8 cellular contexts compared by ENCODE assay signal in genomic region chr2:28754321-28754720, GRCh38. TPM values are rescaled to one million over a fixed set of nuclear protein-coding genes. Genes with fewer than 3 reads are reported as not detected.
A peak's percentile ranks its signal among the peaks of the same experiment; 100 is the strongest.
DNase-seq lines count a peak whose midpoint lies in the region; ATAC-seq, FAIRE-seq and TF ChIP-seq lines count a peak whose summit lies in the region.

No MANE protein-coding gene starts in this region.

- SMC1A ChIA-PET in GM12878 (lab: Charles Lee; ENCODE audit: uncharacterized antibody, unreplicated experiment), result interaction anchor here (0.6 to 2.7 kb wide), 9 partner anchors 9 to 168 kb away, joined by 3 to 36 read pairs (median 4); no protein-coding TSS in a partner anchor

- DNase-seq in BJ (ENCODE audit: low read depth) (no peak), GM12878 (ENCODE audit: low read depth, low spot score) (no peak), DMS53 (lab: John Stamatoyannopoulos, UW) (no peak)
- no peak for DNase-seq in naive thymus-derived CD4-positive, alpha-beta T cell
- no peak for DNase-seq in activated effector memory CD4-positive, alpha-beta T cell treated with Interleukin-2 at 50 U/mL for 16 hours

- H3K36me3 ChIP-seq in BJ (ENCODE audit: control insufficient read depth, insufficient read depth, low read length) (no peaks in the 10 kb centered on the region), GM12878 (ENCODE audit: control insufficient read depth in 2 of 2, insufficient read depth in 2 of 2, low read length in 1 of 2) (peaks cover 0 to 2% of the 10 kb centered on the region in 2 experiments; a peak in 1 of 4 replicates)
- H3K36me3 ChIP-seq in naive thymus-derived CD4-positive, alpha-beta T cell (ENCODE audit: control insufficient read depth in 2 of 3, insufficient read depth in 3 of 3, low read length in 3 of 3), result peaks cover 0 to 9% (median 0%) of the 10 kb centered on the region in 3 experiments

- TF ChIP-seq EP300 in GM12878 (IDR thresholded peaks at IDR 0.05; ENCODE audit: borderline replicate concordance in 1 of 2, control insufficient read depth in 1 of 2, low read depth in 2 of 2, low read length in 2 of 2), result no peak

- no peak for ATAC-seq in GM12878
- ATAC-seq in naive thymus-derived CD4-positive, alpha-beta T cell, result no peak
- no peak for ATAC-seq in HG03432 (IDR thresholded peaks at IDR 0.05; ENCODE audit: unreplicated experiment)
- no peak for ATAC-seq in GM18867 (IDR thresholded peaks at IDR 0.05; ENCODE audit: unreplicated experiment)

- H3K4me2 ChIP-seq in GM12878 (ENCODE audit: control insufficient read depth, insufficient read depth), result peak overlapping the region; percentile 51

- peaks cover 43 to 61% (median 49%) of the 10 kb centered on the region in 3 donors for H3K4me1 Mint-ChIP-seq in IgD-negative memory B cell
- peaks cover 45 to 74% (median 68%) of the 10 kb centered on the region in 7 donors for H3K4me1 Mint-ChIP-seq in naive thymus-derived CD4-positive, alpha-beta T cell

- no peak overlapping the region for H2AFZ ChIP-seq in GM12878 (ENCODE audit: control insufficient read depth, low read depth, low read length)

- peak overlapping the region in 1 of 3 donors; percentile 54 for H3K27ac Mint-ChIP-seq in IgD-negative memory B cell
- H3K27ac Mint-ChIP-seq in naive thymus-derived CD4-positive, alpha-beta T cell, result peak overlapping the region in 6 of 9 donors; percentile 6 to 97 (median 38)

- H3K27me3 Mint-ChIP-seq in IgD-negative memory B cell, result no peaks in the 10 kb centered on the region
- H3K27me3 Mint-ChIP-seq in naive thymus-derived CD4-positive, alpha-beta T cell, result no peaks in the 10 kb centered on the region

- peaks cover 90% of the 10 kb centered on the region for H3K79me2 ChIP-seq in GM12878 (ENCODE audit: control insufficient read depth, insufficient read depth, low read length)

- peak overlapping the region in 3 of 4 donors; percentile 61 to 70 (median 65) for H3K4me3 Mint-ChIP-seq in IgD-negative memory B cell
- peak overlapping the region; percentile 48 to 97 (median 78) for H3K4me3 Mint-ChIP-seq in naive thymus-derived CD4-positive, alpha-beta T cell

- H3K4me3 ChIP-seq in BJ (ENCODE audit: low read depth, low read length) (peak overlapping the region; percentile 99), GM12878 (peak overlapping the region; percentile 53; the same call in 1 of the 2 replicates)
- no peak overlapping the region for H3K4me3 ChIP-seq in naive thymus-derived CD4-positive, alpha-beta T cell (ENCODE audit: low read length)

- TF ChIP-seq POLR2A in GM12878 (IDR thresholded peaks at IDR 0.05; ENCODE audit: low read depth, low read length), result no peak

- H3K36me3 Mint-ChIP-seq in IgD-negative memory B cell, result no peaks in the 10 kb centered on the region
- peaks cover 0 to 13% (median 4%) of the 10 kb centered on the region in 5 donors for H3K36me3 Mint-ChIP-seq in naive thymus-derived CD4-positive, alpha-beta T cell

- H4K20me1 ChIP-seq in GM12878 (ENCODE audit: control insufficient read depth, insufficient read depth), result peaks cover 4% of the 10 kb centered on the region; the same call in 1 of the 2 replicates

- intact Hi-C loops in GM12878 (cut with micrococcal nuclease; ENCODE audit: unreplicated experiment), result loop anchor here (10.0 kb wide), 1 partner anchor 140 kb away; the partner anchor contains the start of gene WDR43
- intact Hi-C loops in naive thymus-derived CD4-positive, alpha-beta T cell (cut with micrococcal nuclease), result loop anchor here (5.0 to 10.0 kb wide), 8 partner anchors 72 to 1682 kb away; partner anchors contain the start of genes MRPL33 (in 2 of the 2), OST4 (in 2 of the 2), CCDC121 (in 1 of the 2) and CLIP4 (in 1 of the 2)

- H3K9me3 Mint-ChIP-seq in IgD-negative memory B cell, result no peaks in the 10 kb centered on the region
- H3K9me3 Mint-ChIP-seq in naive thymus-derived CD4-positive, alpha-beta T cell, result peaks cover 0 to 4% (median 0%) of the 10 kb centered on the region in 11 donors

- CTCF ChIA-PET in BJ (lab: Yijun Ruan, JAX) (interaction anchor here (0.8 to 5.1 kb wide), 5 partner anchors 8 to 188 kb away, joined by 3 to 31 read pairs (median 6); no protein-coding TSS in a partner anchor), GM12878 (lab: Yijun Ruan, JAX) (interaction anchor here (0.6 to 12.2 kb wide), 5 partner anchors 8 to 188 kb away, joined by 3 to 155 read pairs (median 7); no protein-coding TSS in a partner anchor)
- CTCF ChIA-PET in naive thymus-derived CD4-positive, alpha-beta T cell (lab: Charles Lee), result interaction anchor here (1.3 to 12.2 kb wide), 4 partner anchors 14 to 186 kb away, joined by 3 to 119 read pairs (median 4); no protein-coding TSS in a partner anchor

- in situ Hi-C loops in GM12878 (cut with MboI), result loop anchor here (5.0 kb wide), 1 partner anchor 157 kb away; no protein-coding TSS in a partner anchor

- 69% methylated on average over 4 of the region's 4 CpGs for WGBS in GM12878 (ENCODE audit: insufficient coverage, insufficient replicate concordance, low lambda C conversion rate, missing lambda C conversion rate)

- no peak for FAIRE-seq in GM12878 (lab: Jason Lieb, UNC)

- RAD21 ChIA-PET in GM12878 (lab: Charles Lee; ENCODE audit: unreplicated experiment), result interaction anchor here (0.7 to 5.2 kb wide), 3 partner anchors 131 to 160 kb away, joined by 3 to 61 read pairs (median 3); no protein-coding TSS in a partner anchor

- H3K4me1 ChIP-seq in GM12878 (ENCODE audit: control insufficient read depth, insufficient read depth, low read length), result peaks cover 6% of the 10 kb centered on the region; the same call in 1 of the 2 replicates
- peaks cover 48 to 52% of the 10 kb centered on the region in 2 donors for H3K4me1 ChIP-seq in naive thymus-derived CD4-positive, alpha-beta T cell (ENCODE audit: control insufficient read depth in 2 of 2, insufficient read depth in 2 of 2, low read length in 2 of 2)

- no peak overlapping the region; the same call in 1 of the 2 replicates for H3K27ac ChIP-seq in GM12878 (ENCODE audit: control insufficient read depth, insufficient read depth)
- H3K27ac ChIP-seq in naive thymus-derived CD4-positive, alpha-beta T cell (ENCODE audit: low read depth, low read length), result no peak overlapping the region

- TF ChIP-seq RAD21 in GM12878 (IDR thresholded peaks at IDR 0.05; ENCODE audit: insufficient read depth, low read depth, low read length), result no peak

- H3K9ac ChIP-seq in GM12878 (ENCODE audit: control insufficient read depth, insufficient read depth, low read length), result no peak overlapping the region

- H3K27me3 ChIP-seq in BJ (ENCODE audit: control insufficient read depth, insufficient read depth, low read length) (no peaks in the 10 kb centered on the region), GM12878 (replicated peaks in 1 of 2; ENCODE audit: control insufficient read depth in 2 of 2, insufficient read depth in 2 of 2, low read length in 1 of 2) (no peaks in the 10 kb centered on the region)
- H3K27me3 ChIP-seq in naive thymus-derived CD4-positive, alpha-beta T cell (ENCODE audit: control insufficient read depth in 2 of 2, insufficient read depth in 2 of 2, low read length in 2 of 2), result no peaks in the 10 kb centered on the region

- BruUV-seq in GM12878 (replicated peaks; lab: Mats Ljungman, UMichigan), result no TSS peak

- POLR2A ChIA-PET in BJ (lab: Charles Lee) (interaction anchor here (0.8 kb wide), 1 partner anchor 478 kb away, joined by 19 read pairs; no protein-coding TSS in a partner anchor), GM12878 (lab: Charles Lee) (interaction anchor here (0.5 to 4.1 kb wide), 3 partner anchors 116 to 187 kb away, joined by 3 to 16 read pairs (median 4); partner anchors contain the start of gene TRMT61B)
- POLR2A ChIA-PET in naive thymus-derived CD4-positive, alpha-beta T cell (lab: Charles Lee), result interaction anchor here (0.7 to 2.3 kb wide), 6 partner anchors 12 to 187 kb away, joined by 3 to 16 read pairs (median 3); no protein-coding TSS in a partner anchor

- H3K9me3 ChIP-seq in GM12878 (replicated peaks; ENCODE audit: control insufficient read depth, insufficient read depth, low read length), result no peaks in the 10 kb centered on the region
- H3K9me3 ChIP-seq in naive thymus-derived CD4-positive, alpha-beta T cell (ENCODE audit: control insufficient read depth in 2 of 3, low read length in 3 of 3), result no peaks in the 10 kb centered on the region

- no peak for TF ChIP-seq CTCF in BJ (IDR thresholded peaks at IDR 0.05; ENCODE audit: insufficient read depth, low read depth, low read length)
- TF ChIP-seq CTCF in GM12878 (IDR thresholded peaks at IDR 0.05 in 2 of 3, conservative IDR thresholded peaks at IDR 0.05 in 1 of 3; ENCODE audit: control insufficient read depth in 2 of 3, extremely low read depth in 1 of 3, insufficient read depth in 1 of 3, low read depth in 3 of 3, low read length in 3 of 3), result no peak

RNA-seq across cellular contexts. Expression of gene PPP1CB, which starts 2.7 kb away (rescaled TPM):
- 45.2 and 75.4 TPM in 2 replicates for polyA plus RNA-seq in BJ (2011; rRNA removed)
- 80.3 and 89.8 TPM in 2 replicates for polyA minus RNA-seq in BJ (2011; rRNA and poly(A)+ RNA removed)
- polyA plus RNA-seq in IgD-negative memory B cell, result 63.6 TPM
- 82.3 and 108 TPM in 2 replicates for total RNA-seq in GM12878 (2013; cell fraction: nucleolus; rRNA removed)
- total RNA-seq in GM12878 (2014; rRNA removed), result 64.4 and 81.0 TPM in 2 replicates
- total RNA-seq in GM12878 (2014; rRNA removed; fragmentation: Illumina TruSeq; extraction: Trizol), result 84.6 and 85.4 TPM in 2 replicates
- total RNA-seq in GM12878 (2021), result 144 and 153 TPM in 2 replicates
- 20.4 TPM for polyA plus RNA-seq in GM12878 (2011; ENCODE audit: low read depth)
- 84.4 and 140 TPM in 2 replicates for polyA plus RNA-seq in GM12878 (2011; rRNA removed)
- polyA plus RNA-seq in GM12878 (2011; cell fraction: cytosol; rRNA removed), result 24.2 and 31.0 TPM in 2 replicates
- polyA plus RNA-seq in GM12878 (2011; cell fraction: nucleus; rRNA removed), result 19.5 and 25.1 TPM in 2 replicates
- polyA plus RNA-seq in GM12878 (2012), result 48.8 and 59.5 TPM in 2 replicates
- 64.4 and 88.1 TPM in 2 replicates for polyA plus RNA-seq in GM12878 (2014; fragmentation: Illumina TruSeq; extraction: Trizol)
- 100 to 1,000 TPM in 1 of 2 experiments, 10 to 100 TPM in 1; 84.4 to 176 TPM for polyA plus RNA-seq in GM12878 (2014; fragmentation: Nextera tagmentation; extraction: Ambion mirVana)
- polyA plus RNA-seq in GM12878 (2014; rRNA removed), result 30.3 and 37.5 TPM in 2 replicates
- polyA plus RNA-seq in GM12878 (2016; fragmentation: Nextera tagmentation; extraction: Ambion mirVana), result 100 to 1,000 TPM; 127 to 131 TPM
- 69.0 and 105 TPM in 2 replicates for polyA minus RNA-seq in GM12878 (2011; rRNA and poly(A)+ RNA removed)
- polyA minus RNA-seq in GM12878 (2011; cell fraction: cytosol; rRNA and poly(A)+ RNA removed), result 47.4 and 57.4 TPM in 2 replicates
- polyA minus RNA-seq in GM12878 (2011; cell fraction: nucleus; rRNA and poly(A)+ RNA removed), result 19.6 and 30.9 TPM in 2 replicates
- 100 to 1,000 TPM; 202 to 223 (median 210) TPM for total RNA-seq in naive thymus-derived CD4-positive, alpha-beta T cell
- polyA plus RNA-seq in naive thymus-derived CD4-positive, alpha-beta T cell, result 100 to 1,000 TPM in 1 of 2 donors, 10 to 100 TPM in 1; 73.5 to 100 TPM

RNA-seq across cellular contexts. Expression of gene SPDYA, which starts 56.3 kb away (rescaled TPM):
- polyA plus RNA-seq in BJ (2011; rRNA removed) (0.10 TPM in 1 of 2 replicates, not detected in the other), IgD-negative memory B cell (0.30 TPM), GM12878 (2011; rRNA removed) (0.27 and 0.53 TPM in 2 replicates), GM12878 (2014; fragmentation: Illumina TruSeq; extraction: Trizol) (0.13 TPM in 1 of 2 replicates, not detected in the other), GM12878 (2014; fragmentation: Nextera tagmentation; extraction: Ambion mirVana) (1 to 10 TPM; 1.1 to 2.4 TPM), GM12878 (2014; rRNA removed) (0.12 and 0.24 TPM in 2 replicates), GM12878 (2016; fragmentation: Nextera tagmentation; extraction: Ambion mirVana) (1 to 10 TPM; 1.1 to 1.9 TPM)
- 0.26 and 0.66 TPM in 2 replicates for polyA minus RNA-seq in BJ (2011; rRNA and poly(A)+ RNA removed)
- 5.1 and 7.5 TPM in 2 replicates for total RNA-seq in GM12878 (2013; cell fraction: nucleolus; rRNA removed)
- total RNA-seq in GM12878 (2014; rRNA removed) (0.33 and 0.40 TPM in 2 replicates), GM12878 (2014; rRNA removed; fragmentation: Illumina TruSeq; extraction: Trizol) (0.54 and 0.60 TPM in 2 replicates), GM12878 (2021) (0.46 and 0.58 TPM in 2 replicates)
- 0.38 TPM for polyA plus RNA-seq in GM12878 (2011; ENCODE audit: low read depth)
- 0.03 TPM in 1 of 2 replicates, not detected in the other for polyA plus RNA-seq in GM12878 (2011; cell fraction: cytosol; rRNA removed)
- 0.22 and 0.25 TPM in 2 replicates for polyA plus RNA-seq in GM12878 (2011; cell fraction: nucleus; rRNA removed)
- 0.39 and 0.74 TPM in 2 replicates for polyA plus RNA-seq in GM12878 (2012)
- polyA minus RNA-seq in GM12878 (2011; rRNA and poly(A)+ RNA removed), result 0.15 TPM in 1 of 2 replicates, not detected in the other
- not detected in 2 replicates for polyA minus RNA-seq in GM12878 (2011; cell fraction: cytosol; rRNA and poly(A)+ RNA removed)
- 0.60 and 1.3 TPM in 2 replicates for polyA minus RNA-seq in GM12878 (2011; cell fraction: nucleus; rRNA and poly(A)+ RNA removed)
- 1 to 10 TPM; 1.3 to 9.8 (median 4.6) TPM for total RNA-seq in naive thymus-derived CD4-positive, alpha-beta T cell
- polyA plus RNA-seq in naive thymus-derived CD4-positive, alpha-beta T cell, result not detected
